1 cellular context compared by ENCODE assay signal in the genomic region with DNA sequence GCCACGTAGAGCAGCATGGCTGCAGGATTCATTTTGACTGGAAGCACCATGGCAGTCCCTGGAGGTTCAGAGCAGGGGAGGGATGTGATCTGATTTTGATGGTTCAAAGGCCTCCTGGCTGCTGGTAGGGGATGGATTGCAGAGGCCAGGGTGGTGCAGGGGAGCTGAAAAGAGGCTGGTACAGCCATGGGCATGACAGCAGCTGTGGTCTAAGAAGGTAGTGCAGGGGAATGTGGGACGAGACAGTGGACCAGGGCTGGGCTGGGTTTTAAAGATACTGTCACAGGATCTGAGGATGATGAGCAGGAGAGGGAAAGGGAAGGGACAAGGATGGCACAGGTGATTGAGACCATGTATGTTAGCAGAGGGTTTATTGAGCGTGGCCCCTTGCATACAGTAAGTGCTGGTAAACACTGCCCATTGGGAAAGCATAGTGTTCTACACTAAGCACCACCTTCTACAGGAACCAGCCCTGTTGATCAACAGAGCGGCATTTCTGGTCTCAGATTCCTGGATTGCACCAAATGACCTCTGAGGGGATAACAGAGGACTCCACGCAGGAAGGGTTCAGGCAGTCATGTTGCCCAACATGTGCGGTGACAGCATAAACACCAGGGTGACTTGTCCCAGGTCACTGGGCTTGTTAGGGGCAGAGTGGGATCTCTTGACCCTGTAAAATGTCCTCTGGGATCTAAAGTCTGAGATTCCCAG.
TF ChIP-seq lines count a peak whose summit lies in the region.

No MANE protein-coding gene starts in this region.

TF ChIP-seq in H1, 55 proteins besides CTCF, POLR2A, EP300 and RAD21 (continued from another document):
- TF ChIP-seq, protein P1, sequence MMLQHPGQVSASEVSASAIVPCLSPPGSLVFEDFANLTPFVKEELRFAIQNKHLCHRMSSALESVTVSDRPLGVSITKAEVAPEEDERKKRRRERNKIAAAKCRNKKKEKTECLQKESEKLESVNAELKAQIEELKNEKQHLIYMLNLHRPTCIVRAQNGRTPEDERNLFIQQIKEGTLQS (IDR thresholded peaks at IDR 0.05; ENCODE audit: insufficient read depth, low read depth, low read length), result no peak
- TF ChIP-seq TAF7 (optimal IDR thresholded peaks at IDR 0.05; ENCODE audit: borderline replicate concordance, low read depth, low read length) (no peak), TCF12 (IDR thresholded peaks at IDR 0.05; ENCODE audit: low read depth, low read length) (no peak), SP2 (IDR thresholded peaks at IDR 0.05; ENCODE audit: low read length) (no peak)
